Comparison of ENCODE assay signal across 22 cellular contexts in the genomic region with DNA sequence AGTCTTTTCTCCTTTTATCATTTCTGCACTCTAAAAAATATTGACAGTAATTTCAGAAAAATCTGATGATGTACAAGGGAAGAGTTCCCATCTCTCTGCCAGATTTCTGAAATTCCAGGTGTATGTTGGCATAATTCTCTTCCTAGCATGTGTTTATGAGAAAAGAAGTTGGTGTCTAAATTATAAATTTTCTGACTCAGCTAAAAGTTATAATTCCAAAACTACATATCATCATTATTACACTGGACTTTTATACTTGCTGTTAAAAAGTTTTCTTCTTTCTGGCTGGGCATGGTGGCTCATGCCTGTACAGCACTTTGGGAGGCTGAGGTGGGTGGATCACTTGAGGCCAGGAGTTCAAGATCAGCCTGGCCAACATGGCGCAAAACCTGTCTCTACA.
A peak's percentile ranks its signal among the peaks of the same experiment; 100 is the strongest.
DNase-seq lines count a peak whose midpoint lies in the region; ATAC-seq, FAIRE-seq and TF ChIP-seq lines count a peak whose summit lies in the region.
"Had no signal": no experiment of that assay in that cellular context is flagged by ENCODE, and none has a peak within 500 bp of the region (broad histone marks: within the 10 kb centered on the region; RNA-seq: fewer than 3 reads in every experiment).

No MANE protein-coding gene starts in this region.

- H3K14ac ChIP-seq in IMR-90 (replicated peaks; ENCODE audit: low read depth, low read length): no peak overlapping the region

- no peaks in the 10 kb centered on the region for H3K79me2 ChIP-seq in HepG2 (ENCODE audit: insufficient read depth, low read length)

- no peak overlapping the region for H3K27ac ChIP-seq in HepG2 (ENCODE audit: extremely low read length, insufficient read depth, low read length)
- no peak overlapping the region for H3K27ac ChIP-seq in right lobe of liver
- H3K27ac ChIP-seq in IMR-90 (ENCODE audit: insufficient read depth, low read length): no peak overlapping the region
- H3K27ac ChIP-seq in SJCRH30: no peak overlapping the region
- H3K27ac ChIP-seq: BLaER1 treated with 17β-estradiol and CSF1 and Interleukin-3, amounts not matched to agents 10 nM and 100 nM; C4-2B had no signal

- no peak overlapping the region for H2BK120ac ChIP-seq in IMR-90 (ENCODE audit: low read depth, low read length)

- no peak overlapping the region for H2AK5ac ChIP-seq in IMR-90 (ENCODE audit: low read depth, low read length)

- POLR2A ChIA-PET in HepG2 (lab: Yijun Ruan, JAX) (no interaction called here), IMR-90 (lab: Charles Lee; ENCODE audit: unreplicated experiment) (no interaction called here)

- H3K9me3 Mint-ChIP-seq in nephron progenitor cell: no peaks in the 10 kb centered on the region
- H3K9me3 Mint-ChIP-seq: CD4-positive, alpha-beta T cell; CD8-positive, alpha-beta T cell had no signal

- H3K27me3 ChIP-seq in HepG2 (ENCODE audit: control insufficient read depth in 1 of 2, insufficient read depth in 2 of 2, low read length in 2 of 2): no peaks in the 10 kb centered on the region
- no peaks in the 10 kb centered on the region for H3K27me3 ChIP-seq in right lobe of liver
- H3K27me3 ChIP-seq in IMR-90 (ENCODE audit: control insufficient read depth, insufficient read depth, low read length): no peaks in the 10 kb centered on the region
- peaks cover 2% of the 10 kb centered on the region; the same call in 1 of the 2 replicates for H3K27me3 ChIP-seq in SJCRH30
- H3K27me3 ChIP-seq: BLaER1 treated with 17β-estradiol and CSF1 and Interleukin-3, amounts not matched to agents 10 nM and 100 nM had no signal

- CTCF ChIA-PET in HepG2 (lab: Yijun Ruan, JAX; ENCODE audit: low intra/inter-chr PET ratio, low total read pairs) (no interaction called here), IMR-90 (lab: Yijun Ruan, JAX) (interaction anchor here (1.7 kb wide), 1 partner anchor 10 kb away, joined by 5 read pairs; no protein-coding TSS in a partner anchor)

- dilution Hi-C loops in IMR-90 (cut with HindIII; ENCODE audit: low sequenced_read_pairs, unreplicated experiment): no loop called here

- no peaks in the 10 kb centered on the region for H3K79me1 ChIP-seq in IMR-90 (ENCODE audit: low read depth in 1 of 2, low read length in 2 of 2)

- TF ChIP-seq EP300 in HepG2 (IDR thresholded peaks at IDR 0.05; ENCODE audit: low read depth in 2 of 2, low read length in 2 of 2) (no peak), HepG2 (CRISPR knock-in tag; IDR thresholded peaks at IDR 0.05; ENCODE audit: borderline replicate concordance) (no peak)

- H3K27me3 Mint-ChIP-seq in nephron progenitor cell (ENCODE audit: low read depth, poor library complexity): no peaks in the 10 kb centered on the region
- H3K27me3 Mint-ChIP-seq: B cell; CD4-positive, alpha-beta T cell had no signal

- H2AK9ac ChIP-seq in IMR-90 (replicated peaks; ENCODE audit: low read depth, low read length, poor library complexity): no peak overlapping the region

- no peak overlapping the region for H2BK15ac ChIP-seq in IMR-90 (ENCODE audit: low read depth, low read length)

- intact Hi-C loops in HepG2 (cut with micrococcal nuclease; ENCODE audit: unreplicated experiment) (no loop called here), right lobe of liver (cut with DNase I) (no loop called here), IMR-90 (cut with micrococcal nuclease) (loop anchor here (5.0 kb wide), 1 partner anchor 41 kb away; no protein-coding TSS in a partner anchor)

- H3K4ac ChIP-seq in IMR-90 (ENCODE audit: low read depth, low read length): no peak overlapping the region

- H4K20me1 ChIP-seq in HepG2 (ENCODE audit: insufficient read depth, low read length) (no peaks in the 10 kb centered on the region), IMR-90 (ENCODE audit: insufficient read depth, low read length) (no peaks in the 10 kb centered on the region)
- H4K20me1 ChIP-seq: BLaER1 treated with 17β-estradiol and CSF1 and Interleukin-3, amounts not matched to agents 10 nM and 100 nM had no signal

- H3K18ac ChIP-seq in IMR-90 (ENCODE audit: low read depth, low read length): no peak overlapping the region

- H3K27ac Mint-ChIP-seq in nephron progenitor cell: peak overlapping the region; percentile 42
- H3K27ac Mint-ChIP-seq: B cell; CD4-positive, alpha-beta T cell; CD8-positive, alpha-beta T cell had no signal

- DNase-seq in HepG2 (ENCODE audit: low spot score): no peak
- no peak for DNase-seq in right lobe of liver
- DNase-seq in IMR-90: no peak
- DNase-seq in nephron progenitor cell: no peak
- no peak for DNase-seq in SJCRH30
- no peak for DNase-seq in NCI-H1048 (lab: John Stamatoyannopoulos, UW)
- DNase-seq: 8988T; AML-193; Caco-2; Calu3; CD4-positive, alpha-beta T cell; CD8-positive, alpha-beta T cell; DMS79 treated with DMSO at 0.1 percent for 48 hours; GF-D8 had no signal

- H4K91ac ChIP-seq in IMR-90 (ENCODE audit: insufficient read depth, low read depth, low read length): no peak overlapping the region

- H3K36me3 Mint-ChIP-seq in nephron progenitor cell (ENCODE audit: low read depth): peaks cover 5% of the 10 kb centered on the region

- H3K56ac ChIP-seq in IMR-90 (ENCODE audit: extremely low read depth, insufficient read depth, low read length): no peak overlapping the region

- H2AFZ ChIP-seq in HepG2 (ENCODE audit: low read length) (no peak overlapping the region), IMR-90 (replicated peaks; ENCODE audit: low read length, poor library complexity) (no peak overlapping the region)

- TF ChIP-seq CTCF in HepG2 (CRISPR knock-in tag; IDR thresholded peaks at IDR 0.05) (no peak), right lobe of liver (IDR thresholded peaks at IDR 0.05) (no peak), IMR-90 (conservative IDR thresholded peaks at IDR 0.05; ENCODE audit: low read depth, low read length) (no peak), nephron progenitor cell (IDR thresholded peaks at IDR 0.05) (no peak)

- H3K4me1 ChIP-seq in HepG2 (ENCODE audit: insufficient read depth, low read length): no peaks in the 10 kb centered on the region
- no peaks in the 10 kb centered on the region for H3K4me1 ChIP-seq in right lobe of liver
- no peaks in the 10 kb centered on the region for H3K4me1 ChIP-seq in IMR-90 (ENCODE audit: control insufficient read depth, insufficient read depth, low read length)
- no peaks in the 10 kb centered on the region for H3K4me1 ChIP-seq in SJCRH30
- H3K4me1 ChIP-seq: BLaER1 treated with 17β-estradiol and CSF1 and Interleukin-3, amounts not matched to agents 10 nM and 100 nM; Caco-2 had no signal

- H3K4me1 Mint-ChIP-seq in nephron progenitor cell: no peaks in the 10 kb centered on the region
- H3K4me1 Mint-ChIP-seq: B cell had no signal

- no peak overlapping the region for H4K5ac ChIP-seq in IMR-90 (ENCODE audit: low read depth, low read length)

- H3K4me2 ChIP-seq in HepG2 (ENCODE audit: low read depth, low read length): no peak overlapping the region
- H3K4me2 ChIP-seq in IMR-90 (ENCODE audit: low read depth, low read length): no peak overlapping the region
- H3K4me2 ChIP-seq: BLaER1 treated with 17β-estradiol and CSF1 and Interleukin-3, amounts not matched to agents 10 nM and 100 nM had no signal

- H4K8ac ChIP-seq in IMR-90 (ENCODE audit: low read depth in 2 of 2, low read length in 2 of 2): no peak overlapping the region

- 100% methylated on average over 1 of the region's 1 CpG for whole genome bisulfite sequencing in HepG2 (ENCODE audit: low lambda C conversion rate)
- WGBS in right lobe of liver (ENCODE audit: insufficient coverage, low coverage, low lambda C conversion rate, missing lambda C conversion rate): 100% methylated on average over 1 of the region's 1 CpG
- no CpG with 5 or more reads among the region's 1 CpG for WGBS in IMR-90 (ENCODE audit: extremely low coverage in 2 of 2, insufficient read length in 1 of 2), 2 experiments

- no peaks in the 10 kb centered on the region for H3K9me1 ChIP-seq in IMR-90 (ENCODE audit: insufficient read depth, low read length)

- no peak overlapping the region for H3K9ac ChIP-seq in HepG2 (ENCODE audit: insufficient read depth, low read depth, low read length)
- no peak overlapping the region for H3K9ac ChIP-seq in IMR-90 (ENCODE audit: low read depth, low read length)
- H3K9ac ChIP-seq: BLaER1 treated with 17β-estradiol and CSF1 and Interleukin-3, amounts not matched to agents 10 nM and 100 nM had no signal

- TF ChIP-seq POLR2A in HepG2 (IDR thresholded peaks at IDR 0.05; ENCODE audit: insufficient read depth in 1 of 2, low read depth in 2 of 2, low read length in 2 of 2): no peak
- no peak for TF ChIP-seq POLR2A in right lobe of liver (IDR thresholded peaks at IDR 0.05)
- no peak for TF ChIP-seq POLR2A in IMR-90 (IDR thresholded peaks at IDR 0.05; ENCODE audit: low read depth, low read length)

- in situ Hi-C loops in HepG2 (cut with HindIII; ENCODE audit: extremely low pct_ligation_motif_present, low pct_unique_long_range_greater_than_20kb): no loop called here
- in situ Hi-C loops in IMR-90 (cut with MboI; ENCODE audit: low sequenced_read_pairs): no loop called here

- no TSS peak for BruUV-seq in HepG2 (replicated peaks; lab: Mats Ljungman, UMichigan)
- BruUV-seq in IMR-90 (replicated peaks; lab: Mats Ljungman, UMichigan): no TSS peak

- H3K36me3 ChIP-seq in HepG2 (replicated peaks in 1 of 2; ENCODE audit: control insufficient read depth in 1 of 2, insufficient read depth in 2 of 2, low read length in 2 of 2) (0 out of 5 replicates have a peak, but pooled peaks cover 0 to 1% of the 10 kb centered on the region in 2 experiments), right lobe of liver (peaks cover 0 to 3% (median 0%) of the 10 kb centered on the region in 4 donors), IMR-90 (ENCODE audit: control insufficient read depth, insufficient read depth, low read length) (peaks cover 8% of the 10 kb centered on the region; the same call in 1 of the 2 replicates), SJCRH30 (peaks cover 46% of the 10 kb centered on the region)
- H3K36me3 ChIP-seq: BLaER1 treated with 17β-estradiol and CSF1 and Interleukin-3, amounts not matched to agents 10 nM and 100 nM had no signal

- H3K4me3 ChIP-seq in HepG2 (replicated peaks in 1 of 3; ENCODE audit: insufficient read depth in 1 of 3, low read depth in 2 of 3, low read length in 3 of 3) (no peak overlapping the region), right lobe of liver (no peak overlapping the region), IMR-90 (ENCODE audit: insufficient read depth, low read depth, low read length) (no peak overlapping the region), SJCRH30 (no peak overlapping the region)
- H3K4me3 ChIP-seq: BLaER1 treated with 17β-estradiol and CSF1 and Interleukin-3, amounts not matched to agents 10 nM and 100 nM had no signal

- H2BK5ac ChIP-seq in IMR-90 (ENCODE audit: low read depth, low read length, poor library complexity, severe bottlenecking): no peak overlapping the region

- H2BK20ac ChIP-seq in IMR-90 (ENCODE audit: low read depth, low read length): no peak overlapping the region

- H3K4me3 Mint-ChIP-seq in nephron progenitor cell: no peak overlapping the region
- H3K4me3 Mint-ChIP-seq: B cell; CD4-positive, alpha-beta T cell; CD8-positive, alpha-beta T cell had no signal

- H3K23ac ChIP-seq in IMR-90 (ENCODE audit: low read depth, low read length): no peak overlapping the region

- ATAC-seq in HepG2: no peak
- ATAC-seq in right lobe of liver: no peak
- ATAC-seq in IMR-90 (ENCODE audit: low read depth): no peak
- no peak for ATAC-seq in GM19035 (IDR thresholded peaks at IDR 0.05; ENCODE audit: unreplicated experiment)
- ATAC-seq: CD8-positive, alpha-beta T cell had no signal

- no peak for FAIRE-seq in HepG2 (lab: Jason Lieb, UNC)
- FAIRE-seq: A204.1, D721Med, G401.6, GM12891 had no signal

- H3K9me3 ChIP-seq in HepG2 (ENCODE audit: low read length) (no peaks in the 10 kb centered on the region), right lobe of liver (no peaks in the 10 kb centered on the region), IMR-90 (ENCODE audit: control insufficient read depth, insufficient read depth, low read length) (no peaks in the 10 kb centered on the region), SJCRH30 (replicated peaks) (no peaks in the 10 kb centered on the region)
- H3K9me3 ChIP-seq: BLaER1 treated with 17β-estradiol and CSF1 and Interleukin-3, amounts not matched to agents 10 nM and 100 nM; Caco-2 had no signal

- TF ChIP-seq RAD21 in HepG2 (CRISPR knock-in tag; IDR thresholded peaks at IDR 0.05) (no peak), IMR-90 (IDR thresholded peaks at IDR 0.05; ENCODE audit: low read length) (no peak)
